ENCODE assay signal across 15 cellular contexts in the genomic region with DNA sequence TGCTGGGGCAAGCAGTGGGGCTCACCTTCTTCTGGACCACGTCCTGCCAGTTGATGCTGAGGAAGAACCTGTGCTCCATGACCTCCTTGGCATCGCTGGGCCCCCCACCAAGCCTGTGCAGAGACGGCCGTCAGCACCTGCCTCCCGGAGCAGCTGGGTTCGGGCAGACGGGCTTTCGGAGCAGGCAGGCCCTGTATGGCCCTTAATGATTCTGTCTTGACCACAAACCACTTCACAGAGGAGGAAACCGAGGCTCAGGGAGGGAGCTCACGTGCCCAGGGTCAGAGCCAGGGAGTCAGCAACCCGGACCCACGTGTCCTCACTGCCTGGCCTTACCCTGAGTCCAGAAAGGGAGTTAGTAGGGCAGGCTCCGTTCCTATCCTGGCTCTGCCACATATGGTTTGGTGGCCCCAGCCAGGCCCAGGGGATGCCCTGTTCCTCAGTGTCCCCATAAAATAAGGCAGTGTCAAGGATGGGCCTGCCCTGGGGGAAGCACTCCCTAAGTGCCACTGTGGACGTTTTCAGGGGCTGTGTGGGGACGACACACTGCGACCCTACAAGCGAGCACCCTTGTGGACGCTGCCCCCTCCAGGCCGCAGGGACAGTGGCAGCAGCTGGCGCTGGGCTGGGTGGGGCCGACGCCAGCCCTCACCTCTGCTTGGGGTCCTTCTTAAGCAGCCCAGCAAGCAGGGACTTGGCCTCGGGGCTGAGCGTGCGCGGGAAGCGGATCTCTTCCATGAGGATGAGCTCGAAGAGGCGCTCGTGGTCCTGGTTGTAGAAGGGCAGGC. TPM values are rescaled to one million over a fixed set of nuclear protein-coding genes. Genes with fewer than 3 reads are reported as not detected.
DNase-seq lines count a peak whose midpoint lies in the region; TF ChIP-seq lines count a peak whose summit lies in the region.
"Had no signal": no experiment of that assay in that cellular context is flagged by ENCODE, and none has a peak within 500 bp of the region (broad histone marks: within the 10 kb centered on the region; RNA-seq: fewer than 3 reads in every experiment).

No MANE protein-coding gene starts in this region.

- H3K27ac ChIP-seq in endodermal cell (ENCODE audit: low read depth, low read length), result no peak overlapping the region
- no peak overlapping the region for H3K27ac ChIP-seq in GM23248
- H3K27ac ChIP-seq: SJSA1 had no signal

- no peak overlapping the region for H3K9ac ChIP-seq in endodermal cell (ENCODE audit: extremely low read depth, low read length, poor library complexity, severe bottlenecking)
- no peak overlapping the region for H3K9ac ChIP-seq in GM23248

- H3K79me2 ChIP-seq in GM23248 (ENCODE audit: insufficient read depth), result no peaks in the 10 kb centered on the region

- peaks cover 12% of the 10 kb centered on the region for H3K4me1 ChIP-seq in endodermal cell (ENCODE audit: control insufficient read depth, insufficient read depth, low read length)
- peaks cover 10% of the 10 kb centered on the region; the same call in 1 of the 2 replicates for H3K4me1 ChIP-seq in GM23248 (ENCODE audit: insufficient read depth)
- H3K4me1 ChIP-seq: SJSA1 had no signal

- peaks cover 39% of the 10 kb centered on the region for H3K36me3 Mint-ChIP-seq in endodermal cell (ENCODE audit: low read depth)
- H3K36me3 Mint-ChIP-seq in osteocyte (ENCODE audit: unreplicated experiment), result peaks cover 37% of the 10 kb centered on the region

- no peaks in the 10 kb centered on the region for H3K9me3 ChIP-seq in endodermal cell (ENCODE audit: control insufficient read depth, low read length)
- no peaks in the 10 kb centered on the region for H3K9me3 ChIP-seq in GM23248 (ENCODE audit: low read depth)
- H3K9me3 ChIP-seq: SJSA1 had no signal

- in situ Hi-C loops in GM23248 (cut with MboI), result no loop called here

- H3K27me3 Mint-ChIP-seq in endodermal cell (ENCODE audit: insufficient read depth), result no peaks in the 10 kb centered on the region
- H3K27me3 Mint-ChIP-seq in osteocyte (ENCODE audit: unreplicated experiment), result no peaks in the 10 kb centered on the region
- H3K27me3 Mint-ChIP-seq: activated naive CD4-positive, alpha-beta T cell treated with anti-CD3 and anti-CD28 coated beads, Interleukin-2, amount 50 U/mL, for 24 hours had no signal

- H3K27me3 ChIP-seq in endodermal cell (ENCODE audit: control insufficient read depth, insufficient read depth, low read length, poor library complexity, severe bottlenecking) (no peaks in the 10 kb centered on the region), GM23248 (replicated peaks; ENCODE audit: insufficient read depth) (no peaks in the 10 kb centered on the region)
- H3K27me3 ChIP-seq: SJSA1 had no signal

- no peak overlapping the region for H2AFZ ChIP-seq in GM23248

- 92 to 94% methylated on average over 19 to 30 of the region's 30 CpGs for WGBS in endodermal cell (ENCODE audit: insufficient coverage in 1 of 2, insufficient read length in 1 of 2), 2 experiments
- 91 to 94% methylated on average over 24 to 30 of the region's 30 CpGs for WGBS in GM23248 (ENCODE audit: low coverage in 1 of 2, low lambda C conversion rate in 2 of 2, missing lambda C conversion rate in 2 of 2), 2 experiments

- no peaks in the 10 kb centered on the region for H4K20me1 ChIP-seq in GM23248 (ENCODE audit: insufficient read depth)

- no peak for TF ChIP-seq POLR2A in NB4 (IDR thresholded peaks at IDR 0.05; ENCODE audit: extremely low read depth, insufficient read length)

- H3K9me2 ChIP-seq in GM23248 (ENCODE audit: insufficient read depth), result no peaks in the 10 kb centered on the region

- H3K4me1 Mint-ChIP-seq in endodermal cell, result peaks cover 18% of the 10 kb centered on the region
- peaks cover 22% of the 10 kb centered on the region for H3K4me1 Mint-ChIP-seq in osteocyte (ENCODE audit: unreplicated experiment)
- H3K4me1 Mint-ChIP-seq: activated naive CD4-positive, alpha-beta T cell treated with anti-CD3 and anti-CD28 coated beads, Interleukin-2, amount 50 U/mL, for 24 hours had no signal

- peaks cover 10% of the 10 kb centered on the region for H3F3A ChIP-seq in GM23248 (ENCODE audit: insufficient read depth)

- no peaks in the 10 kb centered on the region for H3K9me3 Mint-ChIP-seq in endodermal cell
- no peaks in the 10 kb centered on the region for H3K9me3 Mint-ChIP-seq in osteocyte (ENCODE audit: unreplicated experiment)
- H3K9me3 Mint-ChIP-seq: activated naive CD4-positive, alpha-beta T cell treated with anti-CD3 and anti-CD28 coated beads, Interleukin-2, amount 50 U/mL, for 24 hours had no signal

- no peak overlapping the region for H3K4me2 ChIP-seq in GM23248 (ENCODE audit: unreplicated experiment)

- H3K27ac Mint-ChIP-seq in endodermal cell (no peak overlapping the region), osteocyte (ENCODE audit: unreplicated experiment) (no peak overlapping the region)
- H3K27ac Mint-ChIP-seq: activated naive CD4-positive, alpha-beta T cell treated with anti-CD3 and anti-CD28 coated beads, Interleukin-2, amount 50 U/mL, for 24 hours had no signal

- H3K36me3 ChIP-seq in endodermal cell (ENCODE audit: control insufficient read depth, insufficient read depth, low read length) (peaks cover 40% of the 10 kb centered on the region), GM23248 (ENCODE audit: low read depth) (peaks cover 6% of the 10 kb centered on the region; the same call in 1 of the 2 replicates)

- peak; percentile 33 for TF ChIP-seq CTCF in GM12873 (IDR thresholded peaks at IDR 0.05; ENCODE audit: insufficient read depth, low read depth, low read length, missing control alignments)
- TF ChIP-seq CTCF in NB4 (IDR thresholded peaks at IDR 0.05; ENCODE audit: low read depth, low read length), result peak; percentile 20
- TF ChIP-seq CTCF in endodermal cell (conservative IDR thresholded peaks at IDR 0.05), result peak; percentile 73
- peak; percentile 17 for TF ChIP-seq CTCF in osteocyte (IDR thresholded peaks at IDR 0.05)

- no peak for DNase-seq in NB4 (ENCODE audit: low read depth)
- DNase-seq in endodermal cell, result peak; percentile 76
- no peak for DNase-seq in osteocyte (ENCODE audit: extremely low spot score, unreplicated experiment)
- DNase-seq in cerebellar cortex (ENCODE audit: low spot score), result no peak
- DNase-seq in SIG-M5 (lab: John Stamatoyannopoulos, UW), result no peak
- no peak for DNase-seq in GM23248
- DNase-seq: central memory CD4-positive, alpha-beta T cell; Kasumi-1; NCI-H2029 treated with DMSO at 0.1 percent for 48 hours; NCI-H748 treated with DMSO at 0.1 percent for 48 hours; occipital lobe; substantia nigra had no signal

- H3K4me3 Mint-ChIP-seq in endodermal cell (no peak overlapping the region), osteocyte (ENCODE audit: unreplicated experiment) (no peak overlapping the region)
- H3K4me3 Mint-ChIP-seq: activated naive CD4-positive, alpha-beta T cell treated with anti-CD3 and anti-CD28 coated beads, Interleukin-2, amount 50 U/mL, for 24 hours had no signal

- H3K4me3 ChIP-seq in NB4 (ENCODE audit: low read depth, low read length) (no peak overlapping the region), endodermal cell (ENCODE audit: low read length) (no peak overlapping the region), GM23248 (no peak overlapping the region)
- H3K4me3 ChIP-seq: SJSA1 had no signal

RNA-seq across cellular contexts. Expression of a gene that starts 8.9 kb away (rescaled TPM):
- total RNA-seq in endodermal cell (1 to 10 TPM in 1 of 2 donors, under 1 TPM in 1; 0.73 to 1.4 TPM), osteocyte (0.51 and 0.57 TPM in 2 replicates)
- 0.21 TPM for polyA plus RNA-seq in endodermal cell (2013, experiment 1 of 2)
- polyA plus RNA-seq in endodermal cell (2013, experiment 2 of 2), result 0.41 TPM
- total RNA-seq in GM23248 (2014; rRNA removed; shearing (Covaris generic)), result not detected in 2 replicates
- polyA plus RNA-seq in GM23248 (2016; fragmentation: Nextera tagmentation; extraction: Ambion mirVana), result 0.19 and 0.23 TPM in 2 replicates
- total RNA-seq: SJSA1 had no signal

RNA-seq across cellular contexts. Expression of a gene that starts 17.2 kb away (rescaled TPM):
- total RNA-seq in endodermal cell (not detected), osteocyte (not detected in 2 replicates)
- polyA plus RNA-seq in endodermal cell (2013, experiment 1 of 2), result 1.3 TPM
- polyA plus RNA-seq in endodermal cell (2013, experiment 2 of 2), result 0.91 TPM
- total RNA-seq in GM23248 (2014; rRNA removed; shearing (Covaris generic)), result not detected in 2 replicates
- polyA plus RNA-seq in GM23248 (2016; fragmentation: Nextera tagmentation; extraction: Ambion mirVana), result 0.15 TPM in 1 of 2 replicates, not detected in the other
- total RNA-seq: SJSA1 had no signal

RNA-seq across cellular contexts. Expression of a gene that starts 44.2 kb away (rescaled TPM):
- total RNA-seq in endodermal cell (10 to 100 TPM; 35.2 to 39.3 TPM), osteocyte (23.6 and 24.2 TPM in 2 replicates)
- polyA plus RNA-seq in endodermal cell (2013, experiment 1 of 2), result 23.2 TPM
- 23.8 TPM for polyA plus RNA-seq in endodermal cell (2013, experiment 2 of 2)
- total RNA-seq in GM23248 (2014; rRNA removed; shearing (Covaris generic)), result 8.6 and 13.1 TPM in 2 replicates
- 1.4 and 1.8 TPM in 2 replicates for polyA plus RNA-seq in GM23248 (2016; fragmentation: Nextera tagmentation; extraction: Ambion mirVana)

RNA-seq across cellular contexts. Expression of a gene that starts 49.7 kb away (rescaled TPM):
- total RNA-seq in endodermal cell (100 to 1,000 TPM; 190 to 208 TPM), osteocyte (152 and 156 TPM in 2 replicates)
- polyA plus RNA-seq in endodermal cell (2013, experiment 1 of 2), result 107 TPM
- 99.8 TPM for polyA plus RNA-seq in endodermal cell (2013, experiment 2 of 2)
- 123 and 145 TPM in 2 replicates for total RNA-seq in GM23248 (2014; rRNA removed; shearing (Covaris generic))
- 41.5 and 42.5 TPM in 2 replicates for polyA plus RNA-seq in GM23248 (2016; fragmentation: Nextera tagmentation; extraction: Ambion mirVana)

Comparison
In these comparisons a context has a peak if more than half of its experiments do, and no peak if none do; other contexts are left out.
1. CTCF ChIP-seq: peak in every context shown above with its lines; median percentile 73 in endodermal cell; 33 in GM12873; 20 in NB4; 17 in osteocyte.